ENCODE assay signal across 8 cellular contexts in genomic region chr1:99836171-99837122, GRCh38. TPM values are rescaled to one million over a fixed set of nuclear protein-coding genes. Genes with fewer than 3 reads are reported as not detected.
DNase-seq lines count a peak whose midpoint lies in the region; ATAC-seq and TF ChIP-seq lines count a peak whose summit lies in the region.
"Not testable (repeated sequence)": the region's sequence is repeated elsewhere in the genome, so short reads cannot be mapped to it uniquely, and the experiment has no call there.

No MANE protein-coding gene starts in this region.

- H3K36me3 ChIP-seq in RWPE2 (ENCODE audit: low read depth); endodermal cell (ENCODE audit: control insufficient read depth, insufficient read depth, low read length); mesendoderm (ENCODE audit: control insufficient read depth, insufficient read depth, low read length); prostate gland: not testable (repeated sequence)

- not testable (repeated sequence) for H2BK15ac ChIP-seq in mesendoderm (replicated peaks; ENCODE audit: low read depth)

- H3K9me3 Mint-ChIP-seq in endodermal cell: peaks cover 43% of the 10 kb centered on the region

- peak overlapping the region; percentile 95 for H3K27ac Mint-ChIP-seq in endodermal cell

- not testable (repeated sequence) for H3K4ac ChIP-seq in mesendoderm (ENCODE audit: low read depth, low read length)

- not testable (repeated sequence) for ATAC-seq in RWPE2 (ENCODE audit: low read depth)

- H3K56ac ChIP-seq in mesendoderm (ENCODE audit: low read length): peak overlapping the region; percentile 70

- H3K23ac ChIP-seq in mesendoderm (ENCODE audit: low read length): not testable (repeated sequence)

- H3K27ac ChIP-seq in 22Rv1: peak overlapping the region; percentile 74
- peak overlapping the region; percentile 31 for H3K27ac ChIP-seq in RWPE2 (ENCODE audit: poor library complexity, severe bottlenecking)
- H3K27ac ChIP-seq in endodermal cell (ENCODE audit: low read depth, low read length): peak overlapping the region; percentile 77
- peak overlapping the region; percentile 86 for H3K27ac ChIP-seq in mesendoderm (ENCODE audit: low read depth, low read length)
- peak overlapping the region; percentile 48 to 60 for H3K27ac ChIP-seq in prostate gland

- H3K27me3 Mint-ChIP-seq in endodermal cell (ENCODE audit: insufficient read depth): not testable (repeated sequence)

- H3K9ac ChIP-seq in endodermal cell (ENCODE audit: extremely low read depth, low read length, poor library complexity, severe bottlenecking): peak overlapping the region; percentile 89
- H3K9ac ChIP-seq in mesendoderm (ENCODE audit: low read length): not testable (repeated sequence)

- DNase-seq in DMS53 treated with DMSO at 0.1 percent for 48 hours (lab: John Stamatoyannopoulos, UW; ENCODE audit: unreplicated experiment) (peak; percentile 85), NCI-H146 (lab: John Stamatoyannopoulos, UW) (peak; percentile 38), NCI-H2196 (lab: John Stamatoyannopoulos, UW; ENCODE audit: unreplicated experiment) (peak; percentile 18), endodermal cell (peak; percentile 79), mesendoderm (peak; percentile 88), prostate gland (ENCODE audit: low spot score) (peak; percentile 49)
- not testable (repeated sequence) for DNase-seq in RWPE2 (ENCODE audit: low spot score)

- H4K5ac ChIP-seq in mesendoderm (ENCODE audit: low read length): not testable (repeated sequence)

- intact Hi-C loops in prostate gland (cut with DNase I): not testable (repeated sequence)

- H3K4me1 Mint-ChIP-seq in endodermal cell: peaks cover 25% of the 10 kb centered on the region

- H3K36me3 Mint-ChIP-seq in endodermal cell (ENCODE audit: low read depth): peaks cover 20% of the 10 kb centered on the region

- not testable (repeated sequence) for H3K4me3 ChIP-seq in RWPE2 (ENCODE audit: severe bottlenecking); mesendoderm (ENCODE audit: low read length); prostate gland
- peak overlapping the region; percentile 58 for H3K4me3 ChIP-seq in endodermal cell (ENCODE audit: low read length)

- not testable (repeated sequence) for H3K4me2 ChIP-seq in mesendoderm (ENCODE audit: low read length)

- peaks cover 10% of the 10 kb centered on the region for H3K4me1 ChIP-seq in RWPE2 (ENCODE audit: insufficient read depth, poor library complexity, severe bottlenecking)
- H3K4me1 ChIP-seq in endodermal cell (ENCODE audit: control insufficient read depth, insufficient read depth, low read length); mesendoderm (ENCODE audit: control insufficient read depth, low read depth, low read length); prostate gland (replicated peaks): not testable (repeated sequence)

- H4K8ac ChIP-seq in mesendoderm (ENCODE audit: low read depth, low read length): peak overlapping the region; percentile 13

- peak overlapping the region; percentile 93 for H2BK5ac ChIP-seq in mesendoderm (ENCODE audit: low read length)

- H3K79me2 ChIP-seq in mesendoderm (ENCODE audit: control insufficient read depth, insufficient read depth, low read length): not testable (repeated sequence)

- H3K27me3 ChIP-seq in RWPE2 (ENCODE audit: insufficient read depth, poor library complexity, severe bottlenecking); endodermal cell (ENCODE audit: control insufficient read depth, insufficient read depth, low read length, poor library complexity, severe bottlenecking); mesendoderm (ENCODE audit: insufficient read depth, low read length, poor library complexity); prostate gland (replicated peaks; ENCODE audit: insufficient read depth): not testable (repeated sequence)

- not testable (repeated sequence) for H3K18ac ChIP-seq in mesendoderm (ENCODE audit: low read length)

- peak overlapping the region; percentile 38 for H3K4me3 Mint-ChIP-seq in endodermal cell

- WGBS in endodermal cell (ENCODE audit: insufficient coverage in 1 of 2, insufficient read length in 1 of 2), 2 experiments: 52 to 70% methylated on average over 4 to 6 of the region's 7 CpGs
- no CpG with 5 or more reads among the region's 7 CpGs for WGBS in mesendoderm (ENCODE audit: extremely low coverage, insufficient coverage, low lambda C conversion rate)
- WGBS in prostate gland: 36% methylated on average over 7 of the region's 7 CpGs

- not testable (repeated sequence) for H3K79me1 ChIP-seq in mesendoderm (ENCODE audit: low read length)

- not testable (repeated sequence) for H2BK120ac ChIP-seq in mesendoderm (ENCODE audit: low read depth, low read length)

- TF ChIP-seq POLR2A in prostate gland (IDR thresholded peaks at IDR 0.05): not testable (repeated sequence)

- not testable (repeated sequence) for H3K9me3 ChIP-seq in RWPE2 (ENCODE audit: severe bottlenecking); prostate gland
- H3K9me3 ChIP-seq in endodermal cell (ENCODE audit: control insufficient read depth, low read length): peaks cover 48% of the 10 kb centered on the region

- TF ChIP-seq CTCF in 22Rv1 (IDR thresholded peaks at IDR 0.05); RWPE2 (IDR thresholded peaks at IDR 0.05; ENCODE audit: poor library complexity, severe bottlenecking); endodermal cell (conservative IDR thresholded peaks at IDR 0.05); prostate gland (IDR thresholded peaks at IDR 0.05): not testable (repeated sequence)

- not testable (repeated sequence) for H2AK5ac ChIP-seq in mesendoderm (ENCODE audit: low read length)

RNA-seq across cellular contexts. Expression of gene AGL, which starts 13.7 kb away (rescaled TPM):
- total RNA-seq in endodermal cell (100 to 1,000 TPM in 1 of 2 donors, 10 to 100 TPM in 1; 89.2 to 102 TPM), prostate gland (10 to 100 TPM; 17.6 to 28.6 TPM)
- polyA plus RNA-seq in endodermal cell (2013, experiment 1 of 2): 27.8 TPM
- 36.9 TPM for polyA plus RNA-seq in endodermal cell (2013, experiment 2 of 2)
- 8.5 TPM for polyA plus RNA-seq in mesendoderm (2013, experiment 1 of 2)
- polyA plus RNA-seq in mesendoderm (2013, experiment 2 of 2): 8.4 TPM

Comparison
In these comparisons a context has a peak if more than half of its experiments do, and no peak if none do; other contexts are left out.
1. H3K27ac ChIP-seq: peak in every context shown above with its lines; median percentile 86 in mesendoderm; 77 in endodermal cell; 74 in 22Rv1; 54 in prostate gland; 31 in RWPE2.